Comparison of ENCODE assay signal across 20 cellular contexts in the genomic region with DNA sequence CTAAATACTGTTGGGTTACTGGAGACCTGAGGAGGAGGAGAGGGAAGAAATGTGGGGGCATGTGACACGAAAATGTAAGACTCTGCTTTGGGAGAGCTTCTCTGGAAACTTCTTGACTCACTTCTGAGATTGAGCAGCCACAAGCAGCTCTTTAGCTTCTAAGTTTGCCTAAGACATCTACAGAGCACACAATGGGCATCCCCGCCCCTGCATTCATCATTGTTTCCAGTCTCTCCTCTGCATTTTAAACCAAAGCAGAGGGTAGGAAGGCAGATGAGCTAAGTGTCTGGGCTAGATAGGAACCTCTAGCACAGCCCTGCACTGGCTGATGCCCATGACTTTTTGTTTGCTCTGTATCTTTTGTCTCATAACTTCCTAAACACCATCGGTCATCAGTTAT. TPM values are rescaled to one million over a fixed set of nuclear protein-coding genes. Genes with fewer than 3 reads are reported as not detected.
DNase-seq lines count a peak whose midpoint lies in the region; ATAC-seq lines count a peak whose summit lies in the region.
"Had no signal": no experiment of that assay in that cellular context is flagged by ENCODE, and none has a peak within 500 bp of the region (broad histone marks: within the 10 kb centered on the region; RNA-seq: fewer than 3 reads in every experiment).

No MANE protein-coding gene starts in this region.

- H3K4me1 Mint-ChIP-seq in activated naive CD8-positive, alpha-beta T cell treated with anti-CD3 and anti-CD28 coated beads for 36 hours = peaks cover 2% of the 10 kb centered on the region
- no peaks in the 10 kb centered on the region for H3K4me1 Mint-ChIP-seq in stimulated activated effector memory CD8-positive, alpha-beta T cell treated with anti-CD3 and anti-CD28 coated beads, Interleukin-12 subunit alpha, Interleukin-12 subunit beta, amount 100 ng/mL, for 72 hours
- H3K4me1 Mint-ChIP-seq: CD8-positive, alpha-beta memory T cell had no signal

- peaks cover 5% of the 10 kb centered on the region for H3K27me3 Mint-ChIP-seq in activated naive CD8-positive, alpha-beta T cell treated with anti-CD3 and anti-CD28 coated beads for 36 hours

- H3K9me3 Mint-ChIP-seq in activated naive CD8-positive, alpha-beta T cell treated with anti-CD3 and anti-CD28 coated beads for 36 hours = no peaks in the 10 kb centered on the region
- H3K9me3 Mint-ChIP-seq in stimulated activated effector memory CD8-positive, alpha-beta T cell treated with anti-CD3 and anti-CD28 coated beads, Interleukin-12 subunit alpha, Interleukin-12 subunit beta, amount 100 ng/mL, for 72 hours = no peaks in the 10 kb centered on the region

- H3K36me3 Mint-ChIP-seq in activated naive CD8-positive, alpha-beta T cell treated with anti-CD3 and anti-CD28 coated beads for 36 hours = no peaks in the 10 kb centered on the region
- no peaks in the 10 kb centered on the region for H3K36me3 Mint-ChIP-seq in stimulated activated effector memory CD8-positive, alpha-beta T cell treated with anti-CD3 and anti-CD28 coated beads, Interleukin-12 subunit alpha, Interleukin-12 subunit beta, amount 100 ng/mL, for 72 hours
- H3K36me3 Mint-ChIP-seq: CD8-positive, alpha-beta memory T cell had no signal

- no peak overlapping the region for H3K4me3 Mint-ChIP-seq in activated naive CD8-positive, alpha-beta T cell treated with anti-CD3 and anti-CD28 coated beads for 36 hours
- H3K4me3 Mint-ChIP-seq in stimulated activated effector memory CD8-positive, alpha-beta T cell treated with anti-CD3 and anti-CD28 coated beads, Interleukin-12 subunit alpha, Interleukin-12 subunit beta, amount 100 ng/mL, for 72 hours = no peak overlapping the region
- H3K4me3 Mint-ChIP-seq: CD8-positive, alpha-beta memory T cell had no signal

- peak; percentile 58 for ATAC-seq in stimulated activated effector memory CD8-positive, alpha-beta T cell treated with anti-CD3 and anti-CD28 coated beads, Interleukin-12 subunit alpha, Interleukin-12 subunit beta, amount 100 ng/mL, for 72 hours
- ATAC-seq in esophagus mucosa = no peak
- ATAC-seq: A549, HepG2, PC-3 had no signal

- peak; percentile 1 to 11 for DNase-seq in activated CD4-positive, alpha-beta T cell treated with anti-CD3 and anti-CD28 coated beads, Interleukin-2, amount 50 U/mL, for 48 hours
- no peak for DNase-seq in activated CD4-positive, alpha-beta T cell treated with anti-CD3 and anti-CD28 coated beads for 1 hour
- DNase-seq in stimulated activated CD4-positive, alpha-beta T cell treated with anti-CD3 and anti-CD28 coated beads, Interleukin-15, amount 100 ng/mL, for 48 hours (ENCODE audit: low read depth in 2 of 2) = peak; percentile 5 to 7
- no peak for DNase-seq in stimulated activated CD4-positive, alpha-beta T cell treated with anti-CD3 and anti-CD28 coated beads, Interleukin-4, amount 100 ng/mL, for 1 hour
- peak; percentile 13 for DNase-seq in activated naive CD8-positive, alpha-beta T cell treated with anti-CD3 and anti-CD28 coated beads for 36 hours
- no peak for DNase-seq in stimulated activated effector memory CD8-positive, alpha-beta T cell treated with anti-CD3 and anti-CD28 coated beads, Interleukin-12 subunit alpha, Interleukin-12 subunit beta, amount 100 ng/mL, for 72 hours (ENCODE audit: low spot score in 2 of 2)
- no peak for DNase-seq in LoVo (ENCODE audit: low spot score)
- DNase-seq: CD8-positive, alpha-beta memory T cell; DMS79 treated with DMSO at 0.1 percent for 48 hours; NCI-H1048; NCI-H1436 treated with DMSO at 0.1 percent for 48 hours; NCI-H2029 treated with DMSO at 0.1 percent for 48 hours; NCI-H510A treated with DMSO at 0.1 percent for 48 hours; NCI-H82; PC-3 had no signal

- no peak overlapping the region for H3K27ac Mint-ChIP-seq in activated naive CD8-positive, alpha-beta T cell treated with anti-CD3 and anti-CD28 coated beads for 36 hours
- no peak overlapping the region for H3K27ac Mint-ChIP-seq in stimulated activated effector memory CD8-positive, alpha-beta T cell treated with anti-CD3 and anti-CD28 coated beads, Interleukin-12 subunit alpha, Interleukin-12 subunit beta, amount 100 ng/mL, for 72 hours
- H3K27ac Mint-ChIP-seq: CD8-positive, alpha-beta memory T cell had no signal

RNA-seq across cellular contexts. Expression of a gene that starts 2.1 kb away (rescaled TPM):
- not detected for total RNA-seq in activated naive CD8-positive, alpha-beta T cell treated with anti-CD3 and anti-CD28 coated beads for 36 hours
- not detected for total RNA-seq in esophagus mucosa
- total RNA-seq: CD8-positive, alpha-beta memory T cell; G401; HepG2; MCF 10A; PC-3 had no signal

RNA-seq across cellular contexts. Expression of a gene that starts 23.3 kb away (rescaled TPM):
- not detected for total RNA-seq in activated naive CD8-positive, alpha-beta T cell treated with anti-CD3 and anti-CD28 coated beads for 36 hours
- total RNA-seq in esophagus mucosa = not detected
- total RNA-seq: CD8-positive, alpha-beta memory T cell; G401; HepG2; MCF 10A; PC-3 had no signal

RNA-seq across cellular contexts. Expression of a gene that starts 30.1 kb away (rescaled TPM):
- under 1 TPM in 1 of 2 experiments, not detected in 1; 0.19 TPM for total RNA-seq in activated naive CD8-positive, alpha-beta T cell treated with anti-CD3 and anti-CD28 coated beads for 36 hours
- total RNA-seq in esophagus mucosa = 0.08 TPM
- total RNA-seq: CD8-positive, alpha-beta memory T cell; G401; HepG2; MCF 10A; PC-3 had no signal

RNA-seq across cellular contexts. Expression of a gene that starts 37.3 kb away (rescaled TPM):
- not detected for total RNA-seq in activated naive CD8-positive, alpha-beta T cell treated with anti-CD3 and anti-CD28 coated beads for 36 hours
- not detected for total RNA-seq in esophagus mucosa
- total RNA-seq: CD8-positive, alpha-beta memory T cell; G401; HepG2; MCF 10A; PC-3 had no signal

RNA-seq across cellular contexts. Expression of a gene that starts 45.1 kb away (rescaled TPM):
- total RNA-seq in activated naive CD8-positive, alpha-beta T cell treated with anti-CD3 and anti-CD28 coated beads for 36 hours = not detected
- total RNA-seq in esophagus mucosa = not detected
- total RNA-seq: CD8-positive, alpha-beta memory T cell; G401; HepG2; MCF 10A; PC-3 had no signal

Comparison
In these comparisons a context has a peak if more than half of its experiments do, and no peak if none do; other contexts are left out.
1. DNase-seq: peak in activated CD4-positive, alpha-beta T cell treated with anti-CD3 and anti-CD28 coated beads, Interleukin-2, amount 50 U/mL, for 48 hours (2 of 2), stimulated activated CD4-positive, alpha-beta T cell treated with anti-CD3 and anti-CD28 coated beads, Interleukin-15, amount 100 ng/mL, for 48 hours (2 of 2) and activated naive CD8-positive, alpha-beta T cell treated with anti-CD3 and anti-CD28 coated beads for 36 hours (single experiment); none in activated CD4-positive, alpha-beta T cell treated with anti-CD3 and anti-CD28 coated beads for 1 hour (single experiment), stimulated activated CD4-positive, alpha-beta T cell treated with anti-CD3 and anti-CD28 coated beads, Interleukin-4, amount 100 ng/mL, for 1 hour (single experiment), stimulated activated effector memory CD8-positive, alpha-beta T cell treated with anti-CD3 and anti-CD28 coated beads, Interleukin-12 subunit alpha, Interleukin-12 subunit beta, amount 100 ng/mL, for 72 hours (0 of 2) and LoVo (single experiment).